1 cellular context compared by ENCODE assay signal in genomic region chr14:102817318-102817717, GRCh38.
TF ChIP-seq lines count a peak whose summit lies in the region.

No MANE protein-coding gene starts in this region.

TF ChIP-seq in HepG2, 621 proteins besides CTCF, POLR2A, EP300 and RAD21:
- TF ChIP-seq ZNF577 (CRISPR knock-in tag; IDR thresholded peaks at IDR 0.05; ENCODE audit: borderline replicate concordance, low read depth) (no peak), ZNF326 (CRISPR knock-in tag; IDR thresholded peaks at IDR 0.05; ENCODE audit: borderline replicate concordance) (no peak), THRA (CRISPR knock-in tag; IDR thresholded peaks at IDR 0.05; ENCODE audit: borderline replicate concordance) (no peak), ARNT2 (CRISPR knock-in tag; IDR thresholded peaks at IDR 0.05; ENCODE audit: low read depth) (no peak), ZNF256 (CRISPR knock-in tag; conservative IDR thresholded peaks at IDR 0.05) (no peak), ZNF768 (CRISPR knock-in tag; IDR thresholded peaks at IDR 0.05) (no peak), BCLAF1 (IDR thresholded peaks at IDR 0.05) (no peak), CC2D1A (CRISPR knock-in tag; IDR thresholded peaks at IDR 0.05) (no peak)
TF ChIP-seq in HepG2: peak in this region for 0.
